19 cellular contexts compared by ENCODE assay signal in the genomic region with DNA sequence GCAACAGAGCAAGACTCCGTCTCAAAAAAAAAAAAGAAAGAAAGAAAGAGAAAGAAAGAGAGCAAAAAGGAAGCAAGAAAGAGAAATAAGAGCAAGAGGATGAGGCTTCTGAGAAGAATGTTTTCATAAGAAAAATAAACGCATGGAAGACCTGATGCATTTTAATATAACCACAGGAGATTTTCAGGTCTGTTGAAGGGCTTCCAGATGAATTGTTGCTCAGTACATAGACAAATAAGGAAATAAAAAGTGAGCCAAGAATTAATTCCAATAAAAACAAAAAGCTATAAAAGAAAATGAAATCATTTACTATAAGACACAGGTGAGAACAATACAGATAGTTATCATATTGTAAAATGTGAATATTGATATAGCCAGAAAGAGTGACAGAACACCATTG. TPM values are rescaled to one million over a fixed set of nuclear protein-coding genes. Genes with fewer than 3 reads are reported as not detected.
A peak's percentile ranks its signal among the peaks of the same experiment; 100 is the strongest.
DNase-seq lines count a peak whose midpoint lies in the region; TF ChIP-seq lines count a peak whose summit lies in the region.
"Had no signal": no experiment of that assay in that cellular context is flagged by ENCODE, and none has a peak within 500 bp of the region (broad histone marks: within the 10 kb centered on the region; RNA-seq: fewer than 3 reads in every experiment).

No MANE protein-coding gene starts in this region.

- H3K4me2 ChIP-seq in mammary epithelial cell (ENCODE audit: insufficient read depth, low read depth, low read length), result no peak overlapping the region
- H3K4me2 ChIP-seq: BLaER1, GM23338 had no signal

- intact Hi-C loops in mammary epithelial cell (cut with micrococcal nuclease), result no loop called here

- DNase-seq in NCI-H2196 (lab: John Stamatoyannopoulos, UW; ENCODE audit: unreplicated experiment) (peak; percentile 3), NCI-H2196 treated with DMSO at 0.1 percent for 48 hours (lab: John Stamatoyannopoulos, UW; ENCODE audit: unreplicated experiment) (no peak), astrocyte of the hippocampus (ENCODE audit: low read depth, low spot score) (peak; percentile 24), kidney glomerular epithelial cell (lab: John Stamatoyannopoulos, UW) (peak; percentile 18), mammary epithelial cell (no peak), NCI-H774 (lab: John Stamatoyannopoulos, UW) (no peak), NCI-H524 (lab: John Stamatoyannopoulos, UW) (no peak), hepatic stellate cell (ENCODE audit: low spot score) (no peak)
- DNase-seq: Calu3; CD4-positive, alpha-beta T cell; CD8-positive, alpha-beta memory T cell; DMS53; DMS79 treated with DMSO at 0.1 percent for 48 hours; GF-D8; H9 had no signal

- dilution Hi-C loops in mammary epithelial cell (cut with HindIII; ENCODE audit: low sequenced_read_pairs), result no loop called here

- H3K27ac ChIP-seq in mammary epithelial cell (ENCODE audit: insufficient read depth, low read depth, low read length), result no peak overlapping the region
- H3K27ac ChIP-seq: 22Rv1, BLaER1 had no signal

- H3K9me3 ChIP-seq in mammary epithelial cell (replicated peaks; ENCODE audit: insufficient read depth, low read length), result no peaks in the 10 kb centered on the region
- H3K9me3 ChIP-seq: BLaER1 had no signal

- WGBS in mammary epithelial cell (ENCODE audit: low coverage, missing lambda C conversion rate), result no CpG with 5 or more reads among the region's 2 CpGs

- H2AFZ ChIP-seq in mammary epithelial cell (ENCODE audit: low read depth, low read length), result no peak overlapping the region
- H2AFZ ChIP-seq: GM23338 had no signal

- H3K79me2 ChIP-seq in mammary epithelial cell (ENCODE audit: insufficient read depth, low read length), result no peaks in the 10 kb centered on the region

- H3K9ac ChIP-seq in mammary epithelial cell (ENCODE audit: insufficient read depth, low read length), result no peak overlapping the region
- H3K9ac ChIP-seq: BLaER1 had no signal

- no peak for TF ChIP-seq CTCF in mammary epithelial cell (conservative IDR thresholded peaks at IDR 0.05 in 1 of 2, IDR thresholded peaks at IDR 0.05 in 1 of 2; ENCODE audit: extremely low read depth in 1 of 2, insufficient read depth in 1 of 2, low read depth in 1 of 2, low read length in 2 of 2)

- no peak overlapping the region for H3K4me3 ChIP-seq in mammary epithelial cell (replicated peaks in 1 of 3; ENCODE audit: insufficient read depth in 1 of 3, low read depth in 2 of 3, low read length in 3 of 3)
- H3K4me3 ChIP-seq: BLaER1, GM23338 had no signal

- H4K20me1 ChIP-seq in mammary epithelial cell (ENCODE audit: insufficient read depth, low read length), result no peaks in the 10 kb centered on the region
- H4K20me1 ChIP-seq: BLaER1 had no signal

- CTCF ChIA-PET in mammary epithelial cell (lab: Charles Lee; ENCODE audit: low non-redundant PET), result no interaction called here

- H3K4me1 ChIP-seq in mammary epithelial cell (ENCODE audit: insufficient read depth, low read length), result no peaks in the 10 kb centered on the region
- H3K4me1 ChIP-seq: BLaER1 had no signal

- H3K36me3 ChIP-seq in mammary epithelial cell (ENCODE audit: insufficient read depth, low read length), result no peaks in the 10 kb centered on the region
- H3K36me3 ChIP-seq: BLaER1 had no signal

- no peaks in the 10 kb centered on the region for H3K27me3 ChIP-seq in mammary epithelial cell (ENCODE audit: insufficient read depth, low read length)
- H3K27me3 ChIP-seq: BLaER1 had no signal

- in situ Hi-C loops in mammary epithelial cell (cut with MboI; ENCODE audit: low sequenced_read_pairs in 2 of 2), result no loop called here

- BruUV-seq in mammary epithelial cell (replicated peaks; lab: Mats Ljungman, UMichigan), result no TSS peak

RNA-seq across cellular contexts. Expression of a gene that starts 43.5 kb away (rescaled TPM):
- 100 to 1,000 TPM; 266 to 424 TPM for total RNA-seq in mammary epithelial cell
- polyA plus RNA-seq in mammary epithelial cell, result 159 TPM
- polyA minus RNA-seq in mammary epithelial cell, result 226 TPM
- polyA plus RNA-seq: CD14-positive monocyte had no signal

Comparison
In these comparisons a context has a peak if more than half of its experiments do, and no peak if none do; other contexts are left out.
1. DNase-seq: peak in NCI-H2196 (single experiment), astrocyte of the hippocampus (single experiment) and kidney glomerular epithelial cell (single experiment); none in NCI-H2196 treated with DMSO at 0.1 percent for 48 hours (single experiment), mammary epithelial cell (single experiment), NCI-H774 (single experiment), NCI-H524 (0 of 2) and hepatic stellate cell (single experiment).